ENCODE assay signal across 15 cellular contexts in genomic region chr1:38125837-38126520, GRCh38.
"Had no signal": no experiment of that assay in that cellular context is flagged by ENCODE, and none has a peak within 500 bp of the region (broad histone marks: within the 10 kb centered on the region; RNA-seq: fewer than 3 reads in every experiment).

No MANE protein-coding gene starts in this region.

- H3K79me2 ChIP-seq: parathyroid adenoma had no signal

- H3K9ac ChIP-seq: neural progenitor cell, parathyroid adenoma had no signal

- FAIRE-seq: frontal cortex, kidney, small intestine had no signal

- H3K4me3 ChIP-seq: dorsolateral prefrontal cortex, heart left ventricle, neural progenitor cell, transverse colon had no signal

- ATAC-seq: activated naive CD4-positive, alpha-beta T cell treated with anti-CD3 and anti-CD28 coated beads, Interleukin-2, amount 50 U/mL, for 72 hours; heart left ventricle; left ventricle myocardium superior; stimulated activated effector memory CD8-positive, alpha-beta T cell treated with anti-CD3 and anti-CD28 coated beads, Interleukin-12 subunit alpha, Interleukin-12 subunit beta, amount 100 ng/mL, for 72 hours had no signal

- H3K4me1 ChIP-seq: parathyroid adenoma, transverse colon had no signal

- H3K36me3 ChIP-seq: heart left ventricle, neural progenitor cell, transverse colon had no signal

- DNase-seq: activated CD4-positive, alpha-beta T cell treated with anti-CD3 and anti-CD28 coated beads, Interleukin-2, amount 50 U/mL, for 1 hour; activated effector memory CD4-positive, alpha-beta T cell treated with Interleukin-2 at 50 U/mL for 16 hours; activated T-cell treated with anti-CD3 and anti-CD28 coated beads, Interleukin-2, amount 50 U/mL, for 1 hour; amygdala; dorsolateral prefrontal cortex; heart left ventricle; kidney; left ventricle myocardium superior; small intestine; transverse colon had no signal

- H3K27ac ChIP-seq: dorsolateral prefrontal cortex, heart left ventricle, neural progenitor cell, parathyroid adenoma, transverse colon had no signal

- H3K4me2 ChIP-seq: neural progenitor cell had no signal

- H2AFZ ChIP-seq: neural progenitor cell, parathyroid adenoma had no signal

- H3K27me3 ChIP-seq: heart left ventricle, neural progenitor cell had no signal

- H3K9me3 ChIP-seq: heart left ventricle, transverse colon had no signal
